In genomic region chr9:112772215-112772509, GRCh38 we compare ENCODE assay signal across 19 cellular contexts. TPM values are rescaled to one million over a fixed set of nuclear protein-coding genes. Genes with fewer than 3 reads are reported as not detected.
DNase-seq lines count a peak whose midpoint lies in the region; ATAC-seq, FAIRE-seq and TF ChIP-seq lines count a peak whose summit lies in the region.
"Had no signal": no experiment of that assay in that cellular context is flagged by ENCODE, and none has a peak within 500 bp of the region (broad histone marks: within the 10 kb centered on the region; RNA-seq: fewer than 3 reads in every experiment).

No MANE protein-coding gene starts in this region.

- 0 out of 2 replicates have a peak overlapping the region, but pooled peaks have one; percentile 27 for H3K4me3 ChIP-seq in GM12878
- H3K4me3 ChIP-seq: GM23248, vagina had no signal

- TF ChIP-seq POLR2A in GM12878 (IDR thresholded peaks at IDR 0.05; ENCODE audit: low read depth, low read length) = no peak

- FAIRE-seq in GM12878 (lab: Jason Lieb, UNC) = no peak
- FAIRE-seq: astrocyte, G401.6 had no signal

- peak overlapping the region; percentile 18 for H3K27ac Mint-ChIP-seq in activated T-cell treated with anti-CD3 and anti-CD28 coated beads, Interleukin-2, amount 50 U/mL, for 72 hours
- peak overlapping the region; percentile 56 for H3K27ac Mint-ChIP-seq in stimulated activated memory B cell treated with anti-CD40 and anti-IgM and Interleukin-4, amounts not matched to agents 10 μg/mL and 1 μg/mL and 100 μg/mL, for 72 hours
- H3K27ac Mint-ChIP-seq: IgD-negative memory B cell had no signal

- no peak for TF ChIP-seq RAD21 in GM12878 (IDR thresholded peaks at IDR 0.05; ENCODE audit: insufficient read depth, low read depth, low read length)

- H3K27ac ChIP-seq in GM12878 (ENCODE audit: control insufficient read depth, insufficient read depth) = 0 out of 2 replicates have a peak overlapping the region, but pooled peaks have one; percentile 20
- H3K27ac ChIP-seq: GM23248, vagina had no signal

- H2AFZ ChIP-seq in GM12878 (ENCODE audit: control insufficient read depth, low read depth, low read length) = no peak overlapping the region
- H2AFZ ChIP-seq: GM23248 had no signal

- H3K27me3 ChIP-seq in GM12878 (replicated peaks in 1 of 2; ENCODE audit: control insufficient read depth in 2 of 2, insufficient read depth in 2 of 2, low read length in 1 of 2) = peaks cover 0 to 2% of the 10 kb centered on the region in 2 experiments; a peak in 2 of 4 replicates
- H3K27me3 ChIP-seq: vagina had no signal

- RAD21 ChIA-PET in GM12878 (lab: Charles Lee; ENCODE audit: unreplicated experiment) = no interaction called here

- TF ChIP-seq EP300 in GM12878 (IDR thresholded peaks at IDR 0.05; ENCODE audit: borderline replicate concordance in 1 of 2, control insufficient read depth in 1 of 2, low read depth in 2 of 2, low read length in 2 of 2) = no peak

- 5% methylated on average over 2 of the region's 2 CpGs for WGBS in GM12878 (ENCODE audit: insufficient coverage, insufficient replicate concordance, low lambda C conversion rate, missing lambda C conversion rate)

- H3K36me3 Mint-ChIP-seq in activated T-cell treated with anti-CD3 and anti-CD28 coated beads, Interleukin-2, amount 50 U/mL, for 72 hours (ENCODE audit: insufficient read depth in 2 of 2) = peaks cover 0 to 2% of the 10 kb centered on the region in 2 donors
- H3K36me3 Mint-ChIP-seq in stimulated activated memory B cell treated with anti-CD40 and anti-IgM and Interleukin-4, amounts not matched to agents 10 μg/mL and 1 μg/mL and 100 μg/mL, for 72 hours = peaks cover 31% of the 10 kb centered on the region

- BruUV-seq in GM12878 (replicated peaks; lab: Mats Ljungman, UMichigan) = no TSS peak

- no peaks in the 10 kb centered on the region for H3K9me3 ChIP-seq in GM12878 (replicated peaks; ENCODE audit: control insufficient read depth, insufficient read depth, low read length)
- H3K9me3 ChIP-seq: vagina had no signal

- POLR2A ChIA-PET in GM12878 (lab: Charles Lee) = no interaction called here

- ATAC-seq in activated T-cell treated with anti-CD3 and anti-CD28 coated beads, Interleukin-2, amount 50 U/mL, for 72 hours (replicated peaks in 1 of 2) = peak in 1 of 2 donors; percentile 22
- ATAC-seq in GM19351 (IDR thresholded peaks at IDR 0.05; ENCODE audit: unreplicated experiment) = peak; percentile 4
- ATAC-seq in GM12878 = no peak
- no peak for ATAC-seq in stimulated activated memory B cell treated with anti-CD40 and anti-IgM and Interleukin-4, amounts not matched to agents 10 μg/mL and 1 μg/mL and 100 μg/mL, for 72 hours
- ATAC-seq in GM19395 (IDR thresholded peaks at IDR 0.05; ENCODE audit: unreplicated experiment) = no peak
- ATAC-seq: left cardiac atrium had no signal

- SMC1A ChIA-PET in GM12878 (lab: Charles Lee; ENCODE audit: uncharacterized antibody, unreplicated experiment) = interaction anchor here (0.6 kb wide), 1 partner anchor 33 kb away, joined by 3 read pairs; no protein-coding TSS in a partner anchor

- DNase-seq in activated T-cell treated with anti-CD3 and anti-CD28 coated beads, Interleukin-2, amount 50 U/mL, for 72 hours = no peak
- DNase-seq in activated T-cell treated with anti-CD3 and anti-CD28 coated beads, Interleukin-2, amount 50 U/mL, for 48 hours = no peak
- DNase-seq in GM12878 (ENCODE audit: low read depth, low spot score) (no peak), HuH-7 (ENCODE audit: low spot score) (no peak), cortex of kidney (lab: John Stamatoyannopoulos, UW) (no peak)
- DNase-seq: Calu3; foreskin melanocyte; GM23248; left cardiac atrium; NCI-H187; NCI-H524; stimulated activated CD4-positive, alpha-beta T cell treated with anti-CD3 and anti-CD28 coated beads, Interleukin-15, amount 100 ng/mL, for 24 hours had no signal

- peak overlapping the region; percentile 63 for H3K4me2 ChIP-seq in GM12878 (ENCODE audit: control insufficient read depth, insufficient read depth)

- H3K4me3 Mint-ChIP-seq in activated T-cell treated with anti-CD3 and anti-CD28 coated beads, Interleukin-2, amount 50 U/mL, for 72 hours = peak overlapping the region; percentile 67 to 68
- H3K4me3 Mint-ChIP-seq in stimulated activated memory B cell treated with anti-CD40 and anti-IgM and Interleukin-4, amounts not matched to agents 10 μg/mL and 1 μg/mL and 100 μg/mL, for 72 hours = peak overlapping the region; percentile 24

- no peaks in the 10 kb centered on the region for H3K9me3 Mint-ChIP-seq in activated T-cell treated with anti-CD3 and anti-CD28 coated beads, Interleukin-2, amount 50 U/mL, for 72 hours
- peaks cover 5% of the 10 kb centered on the region for H3K9me3 Mint-ChIP-seq in stimulated activated memory B cell treated with anti-CD40 and anti-IgM and Interleukin-4, amounts not matched to agents 10 μg/mL and 1 μg/mL and 100 μg/mL, for 72 hours

- H3K27me3 Mint-ChIP-seq in activated T-cell treated with anti-CD3 and anti-CD28 coated beads, Interleukin-2, amount 50 U/mL, for 72 hours (ENCODE audit: low read depth) = no peaks in the 10 kb centered on the region
- H3K27me3 Mint-ChIP-seq in stimulated activated memory B cell treated with anti-CD40 and anti-IgM and Interleukin-4, amounts not matched to agents 10 μg/mL and 1 μg/mL and 100 μg/mL, for 72 hours = no peaks in the 10 kb centered on the region

- no peak for TF ChIP-seq CTCF in GM12878 (IDR thresholded peaks at IDR 0.05 in 2 of 3, conservative IDR thresholded peaks at IDR 0.05 in 1 of 3; ENCODE audit: control insufficient read depth in 2 of 3, extremely low read depth in 1 of 3, insufficient read depth in 1 of 3, low read depth in 3 of 3, low read length in 3 of 3)

- no peak overlapping the region for H3K9ac ChIP-seq in GM12878 (ENCODE audit: control insufficient read depth, insufficient read depth, low read length)
- H3K9ac ChIP-seq: GM23248 had no signal

- H3K36me3 ChIP-seq in GM12878 (ENCODE audit: control insufficient read depth in 2 of 2, insufficient read depth in 2 of 2, low read length in 1 of 2) = no peaks in the 10 kb centered on the region
- H3K36me3 ChIP-seq: vagina had no signal

- H3K4me1 Mint-ChIP-seq in activated T-cell treated with anti-CD3 and anti-CD28 coated beads, Interleukin-2, amount 50 U/mL, for 72 hours (ENCODE audit: low read depth) = peaks cover 30% of the 10 kb centered on the region
- H3K4me1 Mint-ChIP-seq in stimulated activated memory B cell treated with anti-CD40 and anti-IgM and Interleukin-4, amounts not matched to agents 10 μg/mL and 1 μg/mL and 100 μg/mL, for 72 hours = peaks cover 35% of the 10 kb centered on the region

- H4K20me1 ChIP-seq in GM12878 (ENCODE audit: control insufficient read depth, insufficient read depth) = 0 out of 2 replicates have a peak, but pooled peaks cover 6% of the 10 kb centered on the region

- no peaks in the 10 kb centered on the region for H3K79me2 ChIP-seq in GM12878 (ENCODE audit: control insufficient read depth, insufficient read depth, low read length)

- CTCF ChIA-PET in GM12878 (lab: Yijun Ruan, JAX) = no interaction called here

- in situ Hi-C loops in GM12878 (cut with MboI) = no loop called here

- intact Hi-C loops in GM12878 (cut with micrococcal nuclease; ENCODE audit: unreplicated experiment) = no loop called here

- H3K4me1 ChIP-seq in GM12878 (ENCODE audit: control insufficient read depth, insufficient read depth, low read length) = peaks cover 28% of the 10 kb centered on the region

RNA-seq across cellular contexts. Expression of gene SNX30, which starts 21.6 kb away (rescaled TPM):
- 1 to 10 TPM; 5.1 to 5.4 TPM for total RNA-seq in activated T-cell treated with anti-CD3 and anti-CD28 coated beads, Interleukin-2, amount 50 U/mL, for 72 hours
- 2.5 and 2.8 TPM in 2 replicates for total RNA-seq in GM12878 (2013; cell fraction: nucleolus; rRNA removed)
- total RNA-seq in GM12878 (2014; rRNA removed) = 2.7 and 2.8 TPM in 2 replicates
- 3.5 and 3.7 TPM in 2 replicates for total RNA-seq in GM12878 (2014; rRNA removed; fragmentation: Illumina TruSeq; extraction: Trizol)
- 3.6 and 4.0 TPM in 2 replicates for total RNA-seq in GM12878 (2021)
- polyA plus RNA-seq in GM12878 (2011; ENCODE audit: low read depth) = 3.6 TPM
- 0.73 and 0.84 TPM in 2 replicates for polyA plus RNA-seq in GM12878 (2011; rRNA removed)
- 0.55 and 0.70 TPM in 2 replicates for polyA plus RNA-seq in GM12878 (2011; cell fraction: cytosol; rRNA removed)
- 0.76 and 1.0 TPM in 2 replicates for polyA plus RNA-seq in GM12878 (2011; cell fraction: nucleus; rRNA removed)
- 3.4 and 3.9 TPM in 2 replicates for polyA plus RNA-seq in GM12878 (2012)
- 3.5 and 3.9 TPM in 2 replicates for polyA plus RNA-seq in GM12878 (2014; fragmentation: Illumina TruSeq; extraction: Trizol)
- polyA plus RNA-seq in GM12878 (2014; fragmentation: Nextera tagmentation; extraction: Ambion mirVana) = under 1 TPM; 0.55 to 0.72 TPM
- polyA plus RNA-seq in GM12878 (2014; rRNA removed) = 2.1 and 2.9 TPM in 2 replicates
- polyA plus RNA-seq in GM12878 (2016; fragmentation: Nextera tagmentation; extraction: Ambion mirVana) = under 1 TPM; 0.53 to 0.71 TPM
- polyA minus RNA-seq in GM12878 (2011; rRNA and poly(A)+ RNA removed) = 1.3 and 2.0 TPM in 2 replicates
- polyA minus RNA-seq in GM12878 (2011; cell fraction: cytosol; rRNA and poly(A)+ RNA removed) = 0.62 and 1.7 TPM in 2 replicates
- 0.48 and 0.86 TPM in 2 replicates for polyA minus RNA-seq in GM12878 (2011; cell fraction: nucleus; rRNA and poly(A)+ RNA removed)

RNA-seq across cellular contexts. Expression of gene INIP, which starts 54.2 kb away (rescaled TPM):
- total RNA-seq in activated T-cell treated with anti-CD3 and anti-CD28 coated beads, Interleukin-2, amount 50 U/mL, for 72 hours = 10 to 100 TPM; 34.7 to 43.5 TPM
- total RNA-seq in GM12878 (2013; cell fraction: nucleolus; rRNA removed) = 9.5 and 11.1 TPM in 2 replicates
- total RNA-seq in GM12878 (2014; rRNA removed) (19.9 and 24.2 TPM in 2 replicates), GM12878 (2014; rRNA removed; fragmentation: Illumina TruSeq; extraction: Trizol) (27.3 and 29.7 TPM in 2 replicates), GM12878 (2021) (31.1 and 31.7 TPM in 2 replicates)
- polyA plus RNA-seq in GM12878 (2011; ENCODE audit: low read depth) = 12.8 TPM
- polyA plus RNA-seq in GM12878 (2011; rRNA removed) (42.1 and 56.6 TPM in 2 replicates), GM12878 (2014; fragmentation: Illumina TruSeq; extraction: Trizol) (33.3 and 37.2 TPM in 2 replicates), GM12878 (2014; fragmentation: Nextera tagmentation; extraction: Ambion mirVana) (10 to 100 TPM; 61.2 to 66.5 TPM), GM12878 (2014; rRNA removed) (17.3 and 18.9 TPM in 2 replicates), GM12878 (2016; fragmentation: Nextera tagmentation; extraction: Ambion mirVana) (10 to 100 TPM; 48.5 to 53.1 TPM)
- 13.4 and 15.4 TPM in 2 replicates for polyA plus RNA-seq in GM12878 (2011; cell fraction: cytosol; rRNA removed)
- 7.3 and 8.5 TPM in 2 replicates for polyA plus RNA-seq in GM12878 (2011; cell fraction: nucleus; rRNA removed)
- polyA plus RNA-seq in GM12878 (2012) = 14.0 and 16.5 TPM in 2 replicates
- 13.0 and 30.0 TPM in 2 replicates for polyA minus RNA-seq in GM12878 (2011; rRNA and poly(A)+ RNA removed)
- polyA minus RNA-seq in GM12878 (2011; cell fraction: cytosol; rRNA and poly(A)+ RNA removed) = 4.9 and 6.0 TPM in 2 replicates
- 1.3 and 5.8 TPM in 2 replicates for polyA minus RNA-seq in GM12878 (2011; cell fraction: nucleus; rRNA and poly(A)+ RNA removed)
